In the genomic region with DNA sequence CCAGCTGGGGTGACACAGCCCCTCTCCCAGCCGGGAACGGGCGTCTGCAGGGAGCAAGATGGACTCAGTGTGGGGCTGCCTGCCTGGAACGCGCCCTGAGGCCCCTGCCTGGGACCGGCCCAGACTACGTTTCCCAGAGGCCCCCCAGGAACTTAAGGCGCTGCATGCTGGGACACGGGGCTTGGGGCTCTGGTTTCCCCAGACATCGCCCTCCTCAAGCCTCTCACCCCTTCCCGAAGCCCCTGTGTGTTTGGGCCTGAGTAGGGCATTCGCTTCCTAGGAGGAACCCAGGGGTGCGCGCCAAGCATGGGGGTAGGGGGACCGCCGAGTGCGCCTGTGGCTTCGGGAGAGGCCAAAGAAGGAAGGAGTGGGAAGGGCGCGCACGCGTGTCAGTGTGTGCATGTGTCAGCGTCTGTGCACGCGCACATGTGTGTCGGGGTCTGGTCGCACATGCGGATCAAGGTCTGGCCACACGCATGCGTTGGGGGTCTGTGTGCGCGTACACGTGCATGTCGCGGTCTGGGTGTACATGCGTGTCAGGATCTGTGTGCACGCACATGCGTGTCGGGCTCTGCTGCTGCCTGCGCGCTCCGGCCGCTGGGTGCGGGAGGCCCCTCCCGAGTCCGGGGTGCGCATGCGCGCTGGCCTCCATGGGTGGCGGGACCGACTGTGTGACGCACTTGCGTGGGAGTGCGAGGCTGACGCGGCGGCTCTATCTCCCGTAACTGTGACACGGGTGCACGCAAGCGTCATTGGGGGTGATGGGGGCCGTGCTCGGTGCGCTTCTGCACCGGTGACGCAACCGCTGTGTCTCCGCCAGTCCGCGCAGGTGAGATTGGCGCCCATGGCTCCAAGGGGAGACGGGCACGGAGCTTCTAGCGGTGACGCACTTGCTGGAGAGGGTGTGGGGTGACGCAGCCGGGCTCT, we compare ENCODE assay signal across 8 cellular contexts.
A peak's percentile ranks its signal among the peaks of the same experiment; 100 is the strongest.
DNase-seq lines count a peak whose midpoint lies in the region; ATAC-seq and TF ChIP-seq lines count a peak whose summit lies in the region.

No MANE protein-coding gene starts in this region.

- H4K20me1 ChIP-seq in BLaER1, result no peaks in the 10 kb centered on the region; the same call in 1 of the 2 replicates

- H3K9ac ChIP-seq in BLaER1 (peak overlapping the region; percentile 72), HUES6 (ENCODE audit: low read length) (peak overlapping the region; percentile 8)

- H3K4me2 ChIP-seq in BLaER1, result peak overlapping the region; percentile 80

- H3K4me3 ChIP-seq in BLaER1, result peak overlapping the region; percentile 71
- peak overlapping the region; percentile 59 for H3K4me3 ChIP-seq in HUES6 (ENCODE audit: low read depth, low read length)
- peak overlapping the region; percentile 58 to 65 for H3K4me3 ChIP-seq in cardiac fibroblast (replicated peaks in 1 of 2; ENCODE audit: low read depth in 2 of 2, low read length in 2 of 2)

- H3K4me1 ChIP-seq in BLaER1, result 0 out of 2 replicates have a peak, but pooled peaks cover 7% of the 10 kb centered on the region
- peaks cover 3% of the 10 kb centered on the region for H3K4me1 ChIP-seq in HUES6 (ENCODE audit: control insufficient read depth, insufficient read depth, low read length)

- ATAC-seq in GM19438 (IDR thresholded peaks at IDR 0.05; ENCODE audit: low read depth, unreplicated experiment), result peak; percentile 54

- DNase-seq in activated CD4-positive, CD25-positive, alpha-beta regulatory T cell (lab: John Stamatoyannopoulos, UW), result peak; percentile 70 to 82 (median 80)
- peak; percentile 87 to 95 for DNase-seq in cardiac fibroblast (ENCODE audit: low read depth in 2 of 2)
- DNase-seq in kidney glomerular epithelial cell (lab: John Stamatoyannopoulos, UW), result peak; percentile 44
- DNase-seq in stimulated activated CD4-positive, alpha-beta T cell treated with anti-CD3 and anti-CD28 coated beads, Interleukin-2, amount 100 ng/mL, for 4 hours (ENCODE audit: low read depth), result peak; percentile 89
- no peak for DNase-seq in HuH-7 (ENCODE audit: low spot score)

- H3K27me3 ChIP-seq in BLaER1 (no peaks in the 10 kb centered on the region), HUES6 (ENCODE audit: control insufficient read depth, insufficient read depth, low read length) (no peaks in the 10 kb centered on the region)

- H3K9me3 ChIP-seq in BLaER1, result no peaks in the 10 kb centered on the region
- peaks cover 3% of the 10 kb centered on the region; the same call in 1 of the 2 replicates for H3K9me3 ChIP-seq in HUES6 (ENCODE audit: control insufficient read depth, insufficient read depth, low read depth, low read length)

- H3K27ac ChIP-seq in BLaER1, result peak overlapping the region; percentile 50
- no peak overlapping the region for H3K27ac ChIP-seq in HUES6 (ENCODE audit: low read depth, low read length)

- TF ChIP-seq CTCF in cardiac fibroblast (IDR thresholded peaks at IDR 0.05; ENCODE audit: low read depth, low read length), result no peak

- H3K36me3 ChIP-seq in BLaER1 (peaks cover 30% of the 10 kb centered on the region), HUES6 (ENCODE audit: control insufficient read depth, insufficient read depth, low read length) (peaks cover 21% of the 10 kb centered on the region)
